Comparison of ENCODE assay signal across 1 cellular context in genomic region chr12:25970082-25970481, GRCh38.
TF ChIP-seq lines count a peak whose summit lies in the region.

No MANE protein-coding gene starts in this region.

TF ChIP-seq in endothelial cell of umbilical vein, 7 proteins besides CTCF, POLR2A, EP300 and RAD21 (continued from another document):
- peak; percentile 45 for TF ChIP-seq JUN (IDR thresholded peaks at IDR 0.05; ENCODE audit: borderline replicate concordance, insufficient read depth, insufficient read length, low read depth)
- peak; percentile 80 for TF ChIP-seq FOS (IDR thresholded peaks at IDR 0.05; ENCODE audit: borderline replicate concordance, insufficient read depth, low read length)
- TF ChIP-seq MYC (IDR thresholded peaks at IDR 0.05; ENCODE audit: low read depth, low read length), result no peak
TF ChIP-seq in endothelial cell of umbilical vein: peak in this region for 4.
